34 cellular contexts compared by ENCODE assay signal in the genomic region with DNA sequence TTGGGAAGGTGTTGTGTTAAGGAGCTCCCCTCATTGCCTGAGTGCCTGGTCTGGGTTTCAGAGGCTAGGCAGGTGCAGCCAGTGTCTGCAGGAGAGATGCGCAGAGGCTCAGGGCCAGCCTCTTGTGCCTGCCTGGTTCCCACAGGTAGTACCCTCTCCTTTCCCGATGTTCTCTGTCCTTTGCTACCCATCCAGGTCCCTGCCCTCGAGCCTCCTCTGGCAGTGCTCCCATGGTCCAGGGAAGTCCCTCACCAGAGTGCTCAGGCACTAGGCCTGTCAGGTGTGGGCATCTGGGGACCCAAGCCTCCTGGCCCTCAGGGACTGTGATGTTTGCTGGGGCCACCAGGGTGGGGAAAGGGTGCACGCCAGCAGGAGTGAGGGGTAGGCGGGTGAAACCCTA. TPM values are rescaled to one million over a fixed set of nuclear protein-coding genes. Genes with fewer than 3 reads are reported as not detected.
"Had no signal": no experiment of that assay in that cellular context is flagged by ENCODE, and none has a peak within 500 bp of the region (broad histone marks: within the 10 kb centered on the region; RNA-seq: fewer than 3 reads in every experiment).

No MANE protein-coding gene starts in this region.

- ATAC-seq: activated CD4-positive, CD25-positive, alpha-beta regulatory T cell treated with anti-CD3 and anti-CD28 coated beads, Interleukin-2, amount 50 U/mL, for 24 hours; activated CD8-positive, alpha-beta T cell treated with anti-CD3 and anti-CD28 coated beads for 36 hours; activated T-cell treated with anti-CD3 and anti-CD28 coated beads, Interleukin-2, amount 50 U/mL, for 4 hours; activated T-helper 17 cell treated with anti-CD3 and anti-CD28 coated beads, Interleukin-2, amount 50 U/mL, for 72 hours; effector memory CD8-positive, alpha-beta T cell; foreskin keratinocyte; T-helper 17 cell had no signal

- H3K9me3 Mint-ChIP-seq: activated B cell treated with CpG ODN at 0.5 μM for 24 hours; activated CD8-positive, alpha-beta T cell treated with anti-CD3 and anti-CD28 coated beads for 36 hours; activated T-cell treated with anti-CD3 and anti-CD28 coated beads, Interleukin-2, amount 50 U/mL, for 4 hours; activated T-helper 17 cell treated with anti-CD3 and anti-CD28 coated beads, Interleukin-2, amount 50 U/mL, for 72 hours; central memory CD8-positive, alpha-beta T cell; effector memory CD8-positive, alpha-beta T cell; T-helper 2 cell treated with Interferon-gamma antibody and Interleukin-4, amounts not matched to agents 5 μg/mL and 100 μg/mL, for 36 hours had no signal

- H3K4me1 ChIP-seq: esophagus muscularis mucosa, foreskin keratinocyte had no signal

- H3K9me3 ChIP-seq: esophagus muscularis mucosa had no signal

- H3K36me3 ChIP-seq: brain microvascular endothelial cell, esophagus muscularis mucosa, WERI-Rb-1 had no signal

- DNase-seq: activated B cell treated with CpG ODN at 0.5 μM for 24 hours; activated CD4-positive, alpha-beta T cell treated with anti-CD3 and anti-CD28 coated beads for 48 hours; activated CD4-positive, alpha-beta T cell treated with anti-CD3 and anti-CD28 coated beads, Interleukin-2, amount 50 U/mL, for 1 hour; activated CD4-positive, alpha-beta T cell treated with anti-CD3 and anti-CD28 coated beads, Interleukin-2, amount 50 U/mL, for 48 hours; activated CD8-positive, alpha-beta memory T cell treated with anti-CD3 and anti-CD28 coated beads for 24 hours; activated CD8-positive, alpha-beta T cell treated with anti-CD3 and anti-CD28 coated beads for 36 hours; activated effector memory CD4-positive, alpha-beta T cell treated with Interleukin-2 at 50 U/mL for 16 hours; activated gamma-delta T cell treated with Interleukin-2 at 50 U/mL for 16 hours; activated naive CD4-positive, alpha-beta T cell treated with anti-CD3 and anti-CD28 coated beads, Interleukin-2, amount 50 U/mL, for 16 hours; activated naive CD4-positive, alpha-beta T cell treated with Interleukin-2 at 50 U/mL for 16 hours; activated T-cell treated with anti-CD3 and anti-CD28 coated beads, Interleukin-2, amount 50 U/mL, for 4 hours; amniotic stem cell; anterior cingulate cortex; brain microvascular endothelial cell; dermis blood vessel endothelial cell; effector CD4-positive, alpha-beta T cell; effector memory CD8-positive, alpha-beta T cell; erythroblast; foreskin keratinocyte; head of caudate nucleus; T-helper 1 cell; T-helper 17 cell; T1000; WERI-Rb-1 had no signal

- H3K27me3 Mint-ChIP-seq: activated B cell treated with CpG ODN at 0.5 μM for 24 hours; activated naive CD8-positive, alpha-beta T cell; activated T-helper 17 cell treated with anti-CD3 and anti-CD28 coated beads, Interleukin-2, amount 50 U/mL, for 72 hours had no signal

- H3K27ac ChIP-seq: brain microvascular endothelial cell, coronary artery, esophagus muscularis mucosa, foreskin keratinocyte, WERI-Rb-1 had no signal

- H3K27ac Mint-ChIP-seq: activated B cell treated with CpG ODN at 0.5 μM for 24 hours; activated CD8-positive, alpha-beta T cell treated with anti-CD3 and anti-CD28 coated beads for 36 hours; activated naive CD8-positive, alpha-beta T cell; activated T-helper 17 cell treated with anti-CD3 and anti-CD28 coated beads, Interleukin-2, amount 50 U/mL, for 72 hours; effector memory CD8-positive, alpha-beta T cell; T-helper 17 cell; T-helper 2 cell treated with Interferon-gamma antibody and Interleukin-4, amounts not matched to agents 5 μg/mL and 100 μg/mL, for 36 hours had no signal

- H3K4me3 ChIP-seq: coronary artery, esophagus muscularis mucosa had no signal

- H3K27me3 ChIP-seq: brain microvascular endothelial cell had no signal

- H3K4me3 Mint-ChIP-seq: activated B cell treated with CpG ODN at 0.5 μM for 24 hours; activated CD8-positive, alpha-beta T cell treated with anti-CD3 and anti-CD28 coated beads for 36 hours; activated naive CD8-positive, alpha-beta T cell; activated T-cell treated with anti-CD3 and anti-CD28 coated beads, Interleukin-2, amount 50 U/mL, for 4 hours; activated T-helper 17 cell treated with anti-CD3 and anti-CD28 coated beads, Interleukin-2, amount 50 U/mL, for 72 hours; central memory CD8-positive, alpha-beta T cell; effector memory CD8-positive, alpha-beta T cell; T-helper 17 cell; T-helper 2 cell treated with Interferon-gamma antibody and Interleukin-4, amounts not matched to agents 5 μg/mL and 100 μg/mL, for 36 hours had no signal

- H3K4me1 Mint-ChIP-seq: activated T-helper 17 cell treated with anti-CD3 and anti-CD28 coated beads, Interleukin-2, amount 50 U/mL, for 72 hours; central memory CD8-positive, alpha-beta T cell had no signal

- H3K36me3 Mint-ChIP-seq: activated naive CD8-positive, alpha-beta T cell had no signal

RNA-seq across cellular contexts. Expression of gene TRPM1, which starts 5.0 kb away (rescaled TPM):
- total RNA-seq: activated B cell treated with CpG ODN at 0.5 μM for 24 hours; activated CD8-positive, alpha-beta T cell treated with anti-CD3 and anti-CD28 coated beads for 36 hours; activated T-cell treated with anti-CD3 and anti-CD28 coated beads, Interleukin-2, amount 50 U/mL, for 4 hours; activated T-helper 17 cell treated with anti-CD3 and anti-CD28 coated beads, Interleukin-2, amount 50 U/mL, for 72 hours; astrocyte; cardiac septum; cerebellum; esophagus muscularis mucosa; foreskin keratinocyte; T-helper 17 cell had no signal
